27 cellular contexts compared by ENCODE assay signal in genomic region chr11:68153742-68154141, GRCh38.
"Had no signal": no experiment of that assay in that cellular context is flagged by ENCODE, and none has a peak within 500 bp of the region (broad histone marks: within the 10 kb centered on the region; RNA-seq: fewer than 3 reads in every experiment).

No MANE protein-coding gene starts in this region.

- H3K27me3 Mint-ChIP-seq: activated CD4-positive, alpha-beta memory T cell treated with anti-CD3 and anti-CD28 coated beads for 36 hours; activated CD4-positive, alpha-beta T cell treated with anti-CD3 and anti-CD28 coated beads, Interleukin-2, amount 10 ng/mL, durations not matched to agents 7 days and 5 days; IgD-negative memory B cell; T-cell had no signal

- H3K27me3 ChIP-seq: adrenal gland, breast epithelium had no signal

- H3K4me3 Mint-ChIP-seq: activated CD4-positive, alpha-beta memory T cell treated with anti-CD3 and anti-CD28 coated beads for 36 hours; activated CD4-positive, alpha-beta T cell treated with anti-CD3 and anti-CD28 coated beads, Interleukin-2, amount 10 ng/mL, durations not matched to agents 7 days and 5 days; activated T-cell treated with anti-CD3 and anti-CD28 coated beads, Interleukin-2, amount 50 U/mL, for 4 hours; IgD-negative memory B cell; T-cell had no signal

- H3K9ac ChIP-seq: KMS-11 had no signal

- H3K36me3 Mint-ChIP-seq: activated naive CD4-positive, alpha-beta T cell treated with anti-CD3 and anti-CD28 coated beads, Interleukin-2, amount 50 U/mL, for 72 hours; IgD-negative memory B cell had no signal

- H3K36me3 ChIP-seq: breast epithelium had no signal

- H3K4me1 ChIP-seq: breast epithelium had no signal

- H3K27ac ChIP-seq: adrenal gland, breast epithelium, KMS-11, SK-N-MC had no signal

- H3K4me1 Mint-ChIP-seq: activated CD4-positive, alpha-beta T cell treated with anti-CD3 and anti-CD28 coated beads, Interleukin-2, amount 10 ng/mL, durations not matched to agents 7 days and 5 days; IgD-negative memory B cell had no signal

- H3K27ac Mint-ChIP-seq: activated CD4-positive, alpha-beta memory T cell treated with anti-CD3 and anti-CD28 coated beads for 36 hours; activated CD4-positive, alpha-beta T cell treated with anti-CD3 and anti-CD28 coated beads, Interleukin-2, amount 10 ng/mL, durations not matched to agents 7 days and 5 days; activated naive CD4-positive, alpha-beta T cell treated with anti-CD3 and anti-CD28 coated beads, Interleukin-2, amount 50 U/mL, for 72 hours; IgD-negative memory B cell; T-cell had no signal

- H3K9me3 Mint-ChIP-seq: activated CD4-positive, alpha-beta memory T cell treated with anti-CD3 and anti-CD28 coated beads for 36 hours; activated CD4-positive, alpha-beta T cell treated with anti-CD3 and anti-CD28 coated beads, Interleukin-2, amount 10 ng/mL, durations not matched to agents 7 days and 5 days; activated naive CD4-positive, alpha-beta T cell treated with anti-CD3 and anti-CD28 coated beads, Interleukin-2, amount 50 U/mL, for 72 hours; activated T-cell treated with anti-CD3 and anti-CD28 coated beads, Interleukin-2, amount 50 U/mL, for 4 hours; IgD-negative memory B cell; T-cell had no signal

- H3K4me3 ChIP-seq: adrenal gland, breast epithelium, SK-N-MC had no signal

- H3K9me3 ChIP-seq: adrenal gland, breast epithelium had no signal

- DNase-seq: activated CD4-positive, alpha-beta memory T cell treated with anti-CD3 and anti-CD28 coated beads for 36 hours; activated CD4-positive, alpha-beta T cell treated with anti-CD3 and anti-CD28 coated beads, Interleukin-2, amount 10 ng/mL, durations not matched to agents 7 days and 5 days; activated CD4-positive, CD25-positive, alpha-beta regulatory T cell; activated CD8-positive, alpha-beta memory T cell treated with anti-CD3 and anti-CD28 coated beads for 24 hours; activated effector memory CD4-positive, alpha-beta T cell treated with anti-CD3 and anti-CD28 coated beads, Interleukin-2, amount 50 U/mL, for 16 hours; activated naive CD4-positive, alpha-beta T cell treated with Interleukin-2 at 50 U/mL for 16 hours; activated T-cell treated with anti-CD3 and anti-CD28 coated beads, Interleukin-2, amount 50 U/mL, for 4 hours; anterior cingulate cortex; caudate nucleus; NCI-H1105; NCI-H1436; NCI-H187; NCI-H2081; NCI-H2171; NCI-H2227 treated with DMSO at 0.1 percent for 48 hours; NCI-H526 treated with DMSO at 0.1 percent for 48 hours; RPMI8226; T-cell; T-helper 2 cell; T1000 had no signal

- ATAC-seq: activated naive CD4-positive, alpha-beta T cell treated with anti-CD3 and anti-CD28 coated beads, Interleukin-2, amount 50 U/mL, for 72 hours; activated T-cell treated with anti-CD3 and anti-CD28 coated beads, Interleukin-2, amount 50 U/mL, for 4 hours; Right ventricle myocardium inferior; T-cell had no signal
